In genomic region chr10:32713560-32713959, GRCh38 we compare ENCODE assay signal across 1 cellular context.
TF ChIP-seq lines count a peak whose summit lies in the region.

No MANE protein-coding gene starts in this region.

TF ChIP-seq in WTC11, 78 proteins besides CTCF, POLR2A, EP300 and RAD21 (continued from another document):
- TF ChIP-seq E2F1 (CRISPR knock-in tag; IDR thresholded peaks at IDR 0.05) (no peak), USF2 (CRISPR knock-in tag; IDR thresholded peaks at IDR 0.05) (no peak), E2F4 (CRISPR knock-in tag; IDR thresholded peaks at IDR 0.05; ENCODE audit: borderline replicate concordance, low read depth) (no peak), RORB (CRISPR knock-in tag; IDR thresholded peaks at IDR 0.05) (no peak), ETV6 (CRISPR knock-in tag; IDR thresholded peaks at IDR 0.05) (no peak)
